In the genomic region with DNA sequence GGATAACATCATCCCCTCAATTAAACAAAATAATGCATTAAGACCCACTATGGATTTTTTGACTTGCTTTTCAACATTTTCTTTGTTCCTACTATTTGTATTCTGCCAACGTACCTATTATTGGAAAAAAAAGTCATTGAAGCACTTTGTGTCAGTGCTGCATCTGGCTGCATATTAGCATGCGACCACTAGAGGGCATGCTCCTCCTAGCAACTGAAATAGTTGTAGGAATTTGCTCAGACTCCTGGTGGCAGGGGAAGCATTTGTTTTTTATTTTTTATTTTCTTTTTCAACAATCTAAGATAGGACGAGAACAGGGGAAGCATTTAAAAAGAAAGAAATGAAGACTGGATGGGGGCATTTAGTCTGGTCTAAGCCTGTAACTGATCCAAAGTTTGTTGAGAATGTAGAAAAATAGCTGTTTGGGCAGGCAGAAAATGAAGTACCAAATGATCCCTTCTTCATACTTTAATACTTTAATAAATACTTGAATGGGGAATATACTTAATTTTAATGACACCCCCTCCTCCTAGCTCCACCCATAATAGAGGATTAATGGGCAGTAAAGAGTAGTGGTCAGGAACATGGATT, we compare ENCODE assay signal across 8 cellular contexts. TPM values are rescaled to one million over a fixed set of nuclear protein-coding genes. Genes with fewer than 3 reads are reported as not detected.
A peak's percentile ranks its signal among the peaks of the same experiment; 100 is the strongest.
DNase-seq lines count a peak whose midpoint lies in the region; TF ChIP-seq lines count a peak whose summit lies in the region.

No MANE protein-coding gene starts in this region.

- peaks cover 3% of the 10 kb centered on the region for H3K4me1 Mint-ChIP-seq in neural crest cell

- H3K27me3 Mint-ChIP-seq in neural crest cell (ENCODE audit: low read depth) = no peaks in the 10 kb centered on the region

- H3K36me3 Mint-ChIP-seq in neural crest cell (ENCODE audit: low read depth) = peaks cover 19% of the 10 kb centered on the region

- H3K9me3 Mint-ChIP-seq in neural crest cell = peaks cover 5% of the 10 kb centered on the region

- H3K27ac Mint-ChIP-seq in neural crest cell (ENCODE audit: unreplicated experiment) = no peak overlapping the region

- H3K4me3 Mint-ChIP-seq in neural crest cell = no peak overlapping the region

- DNase-seq in EL (peak; percentile 69), HuH-7.5 (ENCODE audit: low spot score) (peak; percentile 40), RPMI7951 (ENCODE audit: low read depth) (peak; percentile 59), activated T-helper 1 cell treated with Interleukin-2 at 50 U/mL for 16 hours (ENCODE audit: low read depth) (peak; percentile 59), fibroblast of peridontal ligament (ENCODE audit: extremely low read depth) (peak; percentile 89), neural crest cell (ENCODE audit: low read depth, low spot score) (peak; percentile 77), cortex of kidney (lab: John Stamatoyannopoulos, UW) (no peak)
- DNase-seq in stimulated activated naive CD4-positive, alpha-beta T cell treated with Interleukin-2 at 50 U/mL for 16 hours (lab: John Stamatoyannopoulos, UW) = peak; percentile 68

- TF ChIP-seq CTCF in neural crest cell (conservative IDR thresholded peaks at IDR 0.05) = peak; percentile 100

RNA-seq across cellular contexts. Expression of a gene that starts 14.5 kb away (rescaled TPM):
- total RNA-seq in RPMI7951 (2014; rRNA removed; shearing (Covaris generic)) = 0.48 TPM in 1 of 2 replicates, not detected in the other
- total RNA-seq in neural crest cell = not detected in 2 replicates

RNA-seq across cellular contexts. Expression of a gene that starts 26.8 kb away (rescaled TPM):
- 25.7 and 30.8 TPM in 2 replicates for total RNA-seq in RPMI7951 (2014; rRNA removed; shearing (Covaris generic))
- total RNA-seq in neural crest cell = 25.7 and 27.3 TPM in 2 replicates

RNA-seq across cellular contexts. Expression of a gene that starts 42.7 kb away (rescaled TPM):
- 0.39 and 1.2 TPM in 2 replicates for total RNA-seq in RPMI7951 (2014; rRNA removed; shearing (Covaris generic))
- total RNA-seq in neural crest cell = not detected in 2 replicates

RNA-seq across cellular contexts. Expression of a gene that starts 47.9 kb away (rescaled TPM):
- total RNA-seq in RPMI7951 (2014; rRNA removed; shearing (Covaris generic)) = not detected in 2 replicates
- total RNA-seq in neural crest cell = not detected in 2 replicates
